ENCODE assay signal across 14 cellular contexts in the genomic region with DNA sequence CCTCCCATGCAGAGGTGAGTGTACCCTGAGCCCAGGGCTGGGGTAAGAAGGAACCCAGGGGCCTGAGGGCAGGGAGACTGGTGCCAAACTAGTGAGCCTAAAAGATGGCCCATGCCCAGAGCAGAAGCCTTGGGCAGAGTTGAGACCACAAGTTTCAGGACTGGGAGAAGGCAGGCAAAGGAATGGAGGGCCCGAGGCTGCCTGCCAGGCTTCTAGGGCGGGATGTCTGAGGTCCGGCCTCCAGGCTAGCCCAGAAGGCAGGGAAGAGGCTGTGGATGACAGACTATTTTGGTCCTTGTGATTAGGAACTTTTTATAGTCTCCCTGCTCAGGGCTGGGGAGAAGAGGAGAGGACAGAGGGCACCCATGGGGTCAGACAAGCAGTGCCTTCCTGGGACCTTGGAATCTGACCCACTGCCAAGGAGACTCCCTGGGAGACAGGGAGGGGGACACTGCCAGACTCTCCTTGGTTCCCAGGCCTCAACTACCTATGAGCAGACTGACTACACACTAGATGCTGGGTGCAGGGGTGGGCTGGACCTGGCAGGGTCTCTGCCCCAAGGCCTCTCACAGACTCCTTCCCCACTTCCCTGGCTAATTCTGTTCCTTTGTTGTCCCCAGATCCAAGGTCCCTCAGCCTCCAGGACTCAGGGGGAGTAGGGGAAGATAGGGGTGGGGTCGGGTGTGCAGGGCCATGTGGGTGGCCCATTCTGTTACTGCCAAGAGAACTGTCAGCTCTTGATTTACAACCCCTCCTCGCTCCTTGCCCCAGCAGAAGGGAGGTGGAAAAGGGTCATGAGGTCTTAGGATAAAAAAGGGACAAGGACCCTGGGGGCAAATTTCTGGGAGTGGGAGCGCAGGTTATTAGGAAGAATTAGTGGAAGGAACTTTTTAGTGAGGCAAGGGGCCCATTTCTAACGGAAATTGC. TPM values are rescaled to one million over a fixed set of nuclear protein-coding genes. Genes with fewer than 3 reads are reported as not detected.
DNase-seq lines count a peak whose midpoint lies in the region; ATAC-seq and TF ChIP-seq lines count a peak whose summit lies in the region.
"Had no signal": no experiment of that assay in that cellular context is flagged by ENCODE, and none has a peak within 500 bp of the region (broad histone marks: within the 10 kb centered on the region; RNA-seq: fewer than 3 reads in every experiment).

No MANE protein-coding gene starts in this region.

- TF ChIP-seq CTCF in coronary artery (IDR thresholded peaks at IDR 0.05), result no peak

- H3K27me3 ChIP-seq in H7 (ENCODE audit: control insufficient read depth, insufficient read depth, low read length), result peaks cover 71% of the 10 kb centered on the region
- H3K27me3 ChIP-seq: BE2C had no signal

- no peaks in the 10 kb centered on the region for H3K36me3 ChIP-seq in H7 (replicated peaks; ENCODE audit: control insufficient read depth, insufficient read depth, low read length)
- H3K36me3 ChIP-seq: BE2C, neutrophil had no signal

- no peak for ATAC-seq in HG03196 (IDR thresholded peaks at IDR 0.05; ENCODE audit: unreplicated experiment)

- H3K4me3 ChIP-seq in H7 (ENCODE audit: insufficient read depth, low read depth, low read length) (peak overlapping the region; percentile 19), coronary artery (peak overlapping the region; percentile 72), skin epidermis (peak overlapping the region in 6 of 7 experiments; percentile 3 to 47 (median 18))

- peak overlapping the region in 1 of 2 donors; percentile 47 for H3K27ac ChIP-seq in coronary artery
- H3K27ac ChIP-seq in skin epidermis, result peak overlapping the region in 14 of 21 experiments; percentile 3 to 69 (median 47)
- H3K27ac ChIP-seq: neutrophil had no signal

- DNase-seq in H7 (no peak), coronary artery (ENCODE audit: low spot score) (peak; percentile 61), left kidney (ENCODE audit: low read depth, low spot score) (peak; percentile 44), NCI-H345 treated with DMSO at 0.1 percent for 48 hours (lab: John Stamatoyannopoulos, UW; ENCODE audit: unreplicated experiment) (no peak), dedifferentiated amniotic fluid mesenchymal stem cell (ENCODE audit: extremely low spot score) (no peak), NCI-H774 (lab: John Stamatoyannopoulos, UW) (no peak)
- DNase-seq: activated CD4-positive, alpha-beta T cell treated with anti-CD3 and anti-CD28 coated beads, Interleukin-2, amount 10 ng/mL, durations not matched to agents 7 days and 5 days; BE2C; central memory CD4-positive, alpha-beta T cell; GF-D8 had no signal

RNA-seq across cellular contexts. Expression of a gene that starts 0.5 kb away (rescaled TPM):
- 1.00 and 2.7 TPM in 2 replicates for total RNA-seq in H7 (2014; rRNA removed; shearing (Covaris generic))
- total RNA-seq: activated CD4-positive, alpha-beta T cell treated with anti-CD3 and anti-CD28 coated beads, Interleukin-2, amount 10 ng/mL, durations not matched to agents 7 days and 5 days; LHCN-M2 had no signal

RNA-seq across cellular contexts. Expression of a gene that starts 9.4 kb away (rescaled TPM):
- not detected in 2 replicates for total RNA-seq in H7 (2014; rRNA removed; shearing (Covaris generic))
- total RNA-seq: activated CD4-positive, alpha-beta T cell treated with anti-CD3 and anti-CD28 coated beads, Interleukin-2, amount 10 ng/mL, durations not matched to agents 7 days and 5 days; LHCN-M2 had no signal

RNA-seq across cellular contexts. Expression of a gene that starts 10.3 kb away (rescaled TPM):
- 32.8 and 59.0 TPM in 2 replicates for total RNA-seq in H7 (2014; rRNA removed; shearing (Covaris generic))

RNA-seq across cellular contexts. Expression of a gene that starts 12.3 kb away (rescaled TPM):
- total RNA-seq in H7 (2014; rRNA removed; shearing (Covaris generic)), result 0.22 TPM in 1 of 2 replicates, not detected in the other
- total RNA-seq: activated CD4-positive, alpha-beta T cell treated with anti-CD3 and anti-CD28 coated beads, Interleukin-2, amount 10 ng/mL, durations not matched to agents 7 days and 5 days; LHCN-M2 had no signal

RNA-seq across cellular contexts. Expression of a gene that starts 17.9 kb away (rescaled TPM):
- total RNA-seq in H7 (2014; rRNA removed; shearing (Covaris generic)), result 21.7 and 23.1 TPM in 2 replicates

Comparison
In these comparisons a context has a peak if more than half of its experiments do, and no peak if none do; other contexts are left out.
1. DNase-seq: peak in coronary artery (single experiment) and left kidney (single experiment); none in H7 (single experiment), NCI-H345 treated with DMSO at 0.1 percent for 48 hours (single experiment), dedifferentiated amniotic fluid mesenchymal stem cell (single experiment) and NCI-H774 (single experiment).
2. H3K4me3 ChIP-seq: peak in every context shown above with its lines; median percentile 72 in coronary artery; 19 in H7; 18 in skin epidermis.